ENCODE assay signal across 9 cellular contexts in the genomic region with DNA sequence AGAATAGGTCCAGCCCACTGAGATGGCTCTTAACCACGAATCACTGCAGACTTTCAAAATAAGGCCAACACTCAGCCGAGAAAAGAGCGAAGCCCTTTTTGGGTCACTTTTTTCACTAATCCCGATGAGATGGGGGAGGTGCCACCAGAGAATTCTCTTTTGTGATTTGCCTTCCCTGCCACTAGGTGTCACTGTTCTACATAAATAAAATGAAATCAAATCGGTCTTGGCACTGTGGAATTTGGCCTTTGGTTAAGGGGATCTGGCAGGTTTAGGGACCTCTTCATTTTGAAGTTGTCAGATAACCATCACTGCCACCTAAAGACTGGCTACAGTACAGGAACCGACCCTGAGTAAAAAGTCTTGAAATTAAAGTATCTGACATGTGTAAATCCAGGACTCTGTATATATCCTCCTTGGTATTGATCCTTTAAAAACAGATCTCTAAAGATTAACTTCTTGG.
DNase-seq lines count a peak whose midpoint lies in the region; ATAC-seq, FAIRE-seq and TF ChIP-seq lines count a peak whose summit lies in the region.
"Had no signal": no experiment of that assay in that cellular context is flagged by ENCODE, and none has a peak within 500 bp of the region (broad histone marks: within the 10 kb centered on the region; RNA-seq: fewer than 3 reads in every experiment).

No MANE protein-coding gene starts in this region.

- no peaks in the 10 kb centered on the region for H3K9me3 ChIP-seq in breast epithelium
- H3K9me3 ChIP-seq in kidney (ENCODE audit: control insufficient read depth in 1 of 2, low read length in 2 of 2) = no peaks in the 10 kb centered on the region

- H3K4me3 Mint-ChIP-seq in stimulated activated effector memory CD8-positive, alpha-beta T cell treated with anti-CD3 and anti-CD28 coated beads, Interleukin-12 subunit alpha, Interleukin-12 subunit beta, amount 100 ng/mL, for 72 hours = no peak overlapping the region

- H3K27ac Mint-ChIP-seq in stimulated activated effector memory CD8-positive, alpha-beta T cell treated with anti-CD3 and anti-CD28 coated beads, Interleukin-12 subunit alpha, Interleukin-12 subunit beta, amount 100 ng/mL, for 72 hours = no peak overlapping the region

- H3K9ac ChIP-seq in kidney (ENCODE audit: low read length in 2 of 2) = no peak overlapping the region

- H3K36me3 ChIP-seq in breast epithelium = no peaks in the 10 kb centered on the region
- no peaks in the 10 kb centered on the region for H3K36me3 ChIP-seq in kidney (ENCODE audit: control insufficient read depth in 1 of 2, insufficient read depth in 2 of 2, low read length in 2 of 2)

- no peaks in the 10 kb centered on the region for H3K27me3 ChIP-seq in breast epithelium

- no peaks in the 10 kb centered on the region for H3K36me3 Mint-ChIP-seq in stimulated activated effector memory CD8-positive, alpha-beta T cell treated with anti-CD3 and anti-CD28 coated beads, Interleukin-12 subunit alpha, Interleukin-12 subunit beta, amount 100 ng/mL, for 72 hours

- H3K4me3 ChIP-seq in NB4 (ENCODE audit: low read depth, low read length) (no peak overlapping the region), breast epithelium (peak overlapping the region in 1 of 3 donors; percentile 3), kidney (ENCODE audit: low read length in 2 of 2) (no peak overlapping the region)

- no peak for FAIRE-seq in kidney (lab: Jason Lieb, UNC)
- FAIRE-seq: colon had no signal

- TF ChIP-seq CTCF in NB4 (IDR thresholded peaks at IDR 0.05; ENCODE audit: low read depth, low read length) (peak; percentile 48), breast epithelium (IDR thresholded peaks at IDR 0.05) (peak; percentile 41 to 65 (median 53)), kidney (IDR thresholded peaks at IDR 0.05; ENCODE audit: borderline replicate concordance, extremely low read depth, insufficient read depth) (peak; percentile 83)

- no peak overlapping the region for H3K27ac ChIP-seq in breast epithelium
- H3K27ac ChIP-seq in kidney (ENCODE audit: low read depth in 2 of 2, low read length in 2 of 2) = no peak overlapping the region

- H3K4me1 ChIP-seq in breast epithelium = peaks cover 0 to 3% of the 10 kb centered on the region in 2 donors
- H3K4me1 ChIP-seq in kidney (ENCODE audit: control insufficient read depth in 1 of 2, insufficient read depth in 1 of 2, low read depth in 1 of 2, low read length in 2 of 2) = no peaks in the 10 kb centered on the region

- intact Hi-C loops in Right ventricle myocardium superior (cut with DNase I) (loop anchor here (10.0 kb wide), 1 partner anchor 1616 kb away; no protein-coding TSS in a partner anchor), cardiac septum (cut with DNase I) (loop anchor here (2.0 to 10.0 kb wide), 2 partner anchors 1270 to 1616 kb away; no protein-coding TSS in a partner anchor), breast epithelium (cut with DNase I; ENCODE audit: low total_unique reads) (no loop called here), kidney (cut with DNase I) (no loop called here)

- no peaks in the 10 kb centered on the region for H3K4me1 Mint-ChIP-seq in stimulated activated effector memory CD8-positive, alpha-beta T cell treated with anti-CD3 and anti-CD28 coated beads, Interleukin-12 subunit alpha, Interleukin-12 subunit beta, amount 100 ng/mL, for 72 hours

- ATAC-seq in Right ventricle myocardium superior (ENCODE audit: poor library complexity) = peak; percentile 46
- no peak for ATAC-seq in stimulated activated effector memory CD8-positive, alpha-beta T cell treated with anti-CD3 and anti-CD28 coated beads, Interleukin-12 subunit alpha, Interleukin-12 subunit beta, amount 100 ng/mL, for 72 hours

- DNase-seq in Right ventricle myocardium superior = no peak
- DNase-seq in cardiac septum (ENCODE audit: low spot score) = no peak
- peak; percentile 62 for DNase-seq in NB4 (ENCODE audit: low read depth)
- peak; percentile 55 for DNase-seq in SHP77 treated with DMSO at 0.1 percent for 48 hours (lab: John Stamatoyannopoulos, UW)
- no peak for DNase-seq in breast epithelium (ENCODE audit: low spot score in 2 of 2)
- DNase-seq in kidney = no peak
- DNase-seq in stimulated activated effector memory CD8-positive, alpha-beta T cell treated with anti-CD3 and anti-CD28 coated beads, Interleukin-12 subunit alpha, Interleukin-12 subunit beta, amount 100 ng/mL, for 72 hours (ENCODE audit: low spot score in 2 of 2) = peak; percentile 2 to 50
- no peak for DNase-seq in activated effector memory CD4-positive, alpha-beta T cell treated with Interleukin-2 at 50 U/mL for 16 hours

- TF ChIP-seq POLR2A in NB4 (IDR thresholded peaks at IDR 0.05; ENCODE audit: extremely low read depth, insufficient read length) = no peak
- no peak for TF ChIP-seq POLR2A in breast epithelium (IDR thresholded peaks at IDR 0.05)

- no peaks in the 10 kb centered on the region for H3K9me3 Mint-ChIP-seq in stimulated activated effector memory CD8-positive, alpha-beta T cell treated with anti-CD3 and anti-CD28 coated beads, Interleukin-12 subunit alpha, Interleukin-12 subunit beta, amount 100 ng/mL, for 72 hours

Comparison
In these comparisons a context has a peak if more than half of its experiments do, and no peak if none do; other contexts are left out.
1. DNase-seq: peak in NB4 (single experiment), SHP77 treated with DMSO at 0.1 percent for 48 hours (single experiment) and stimulated activated effector memory CD8-positive, alpha-beta T cell treated with anti-CD3 and anti-CD28 coated beads, Interleukin-12 subunit alpha, Interleukin-12 subunit beta, amount 100 ng/mL, for 72 hours (2 of 2); none in Right ventricle myocardium superior (single experiment), cardiac septum (single experiment), breast epithelium (0 of 2), kidney (single experiment) and activated effector memory CD4-positive, alpha-beta T cell treated with Interleukin-2 at 50 U/mL for 16 hours (single experiment).
2. intact Hi-C loops: an anchor here in Right ventricle myocardium superior (10.0 kb wide) and cardiac septum (2.0 to 10.0 kb wide); none called in breast epithelium and kidney.
3. Peak in every context shown above with its lines, with median percentiles within 50 percentile points of each other: CTCF ChIP-seq.